Comparison of ENCODE assay signal across 8 cellular contexts in genomic region chr11:102451041-102451692, GRCh38. TPM values are rescaled to one million over a fixed set of nuclear protein-coding genes. Genes with fewer than 3 reads are reported as not detected.
DNase-seq lines count a peak whose midpoint lies in the region; ATAC-seq and TF ChIP-seq lines count a peak whose summit lies in the region.

No MANE protein-coding gene starts in this region.

- intact Hi-C loops in left ventricle myocardium superior (cut with micrococcal nuclease) (no loop called here), mammary epithelial cell (cut with micrococcal nuclease) (loop anchor here (5.0 kb wide), 1 partner anchor 44 kb away; no protein-coding TSS in a partner anchor), aorta (cut with DNase I) (no loop called here)

- in situ Hi-C loops in mammary epithelial cell (cut with MboI; ENCODE audit: low sequenced_read_pairs in 2 of 2), result no loop called here

- no peak for ATAC-seq in left ventricle myocardium superior
- no peak for ATAC-seq in aorta (ENCODE audit: low FRiP score)

- H3K9me3 ChIP-seq in right atrium auricular region, result no peaks in the 10 kb centered on the region
- no peaks in the 10 kb centered on the region for H3K9me3 ChIP-seq in mammary epithelial cell (replicated peaks; ENCODE audit: insufficient read depth, low read length)
- H3K9me3 ChIP-seq in aorta (ENCODE audit: control insufficient read depth, low read length), result no peaks in the 10 kb centered on the region

- peak overlapping the region; percentile 81 for H3K9ac ChIP-seq in mammary epithelial cell (ENCODE audit: insufficient read depth, low read length)

- peak overlapping the region; percentile 96 for H2AFZ ChIP-seq in mammary epithelial cell (ENCODE audit: low read depth, low read length)

- H3K4me3 Mint-ChIP-seq in mesothelial cell of epicardium, result peak overlapping the region; percentile 99

- H3K9me3 Mint-ChIP-seq in mesothelial cell of epicardium, result no peaks in the 10 kb centered on the region

- 5% methylated on average over 6 of the region's 6 CpGs for WGBS in mammary epithelial cell (ENCODE audit: low coverage, missing lambda C conversion rate)
- WGBS in aorta, 2 donors, result 34 to 39% methylated on average over 6 of the region's 6 CpGs

- peak overlapping the region; percentile 83 to 89 for H3K27ac ChIP-seq in right atrium auricular region
- peak overlapping the region; percentile 75 for H3K27ac ChIP-seq in mammary epithelial cell (ENCODE audit: insufficient read depth, low read depth, low read length)
- peak overlapping the region in 1 of 2 donors; percentile 69 for H3K27ac ChIP-seq in aorta (ENCODE audit: low read depth in 1 of 2, low read length in 2 of 2)

- H3K4me1 ChIP-seq in right atrium auricular region, result peaks cover 0 to 36% of the 10 kb centered on the region in 2 donors
- H3K4me1 ChIP-seq in mammary epithelial cell (ENCODE audit: insufficient read depth, low read length), result peaks cover 51% of the 10 kb centered on the region
- H3K4me1 ChIP-seq in aorta (ENCODE audit: control insufficient read depth in 1 of 2, insufficient read depth in 2 of 2, low read length in 2 of 2), result no peaks in the 10 kb centered on the region

- H3K27me3 ChIP-seq in right atrium auricular region, result no peaks in the 10 kb centered on the region
- H3K27me3 ChIP-seq in mammary epithelial cell (ENCODE audit: insufficient read depth, low read length), result no peaks in the 10 kb centered on the region
- no peaks in the 10 kb centered on the region for H3K27me3 ChIP-seq in aorta (ENCODE audit: control insufficient read depth in 1 of 2, insufficient read depth in 2 of 2, low read length in 1 of 2)

- TF ChIP-seq CTCF in right atrium auricular region (IDR thresholded peaks at IDR 0.05) (no peak), mammary epithelial cell (conservative IDR thresholded peaks at IDR 0.05 in 1 of 2, IDR thresholded peaks at IDR 0.05 in 1 of 2; ENCODE audit: extremely low read depth in 1 of 2, insufficient read depth in 1 of 2, low read depth in 1 of 2, low read length in 2 of 2) (no peak), mesothelial cell of epicardium (IDR thresholded peaks at IDR 0.05; ENCODE audit: unreplicated experiment) (no peak)

- H3K27me3 Mint-ChIP-seq in mesothelial cell of epicardium (ENCODE audit: low read depth), result no peaks in the 10 kb centered on the region

- no peaks in the 10 kb centered on the region for H4K20me1 ChIP-seq in mammary epithelial cell (ENCODE audit: insufficient read depth, low read length)

- H3K36me3 ChIP-seq in right atrium auricular region, result no peaks in the 10 kb centered on the region
- peaks cover 5% of the 10 kb centered on the region for H3K36me3 ChIP-seq in mammary epithelial cell (ENCODE audit: insufficient read depth, low read length)
- H3K36me3 ChIP-seq in aorta (ENCODE audit: control insufficient read depth in 1 of 2, insufficient read depth in 2 of 2, low read length in 1 of 2), result no peaks in the 10 kb centered on the region

- dilution Hi-C loops in mammary epithelial cell (cut with HindIII; ENCODE audit: low sequenced_read_pairs), result no loop called here

- H3K27ac Mint-ChIP-seq in mesothelial cell of epicardium, result peak overlapping the region; percentile 92

- no TSS peak for BruUV-seq in mammary epithelial cell (replicated peaks; lab: Mats Ljungman, UMichigan)

- CTCF ChIA-PET in mammary epithelial cell (lab: Charles Lee; ENCODE audit: low non-redundant PET), result no interaction called here

- peaks cover 54% of the 10 kb centered on the region for H3K79me2 ChIP-seq in mammary epithelial cell (ENCODE audit: insufficient read depth, low read length)

- H3K4me2 ChIP-seq in mammary epithelial cell (ENCODE audit: insufficient read depth, low read depth, low read length), result peak overlapping the region; percentile 82

- peaks cover 5% of the 10 kb centered on the region for H3K36me3 Mint-ChIP-seq in mesothelial cell of epicardium

- DNase-seq in right atrium auricular region (ENCODE audit: low spot score), result no peak
- no peak for DNase-seq in left ventricle myocardium superior
- no peak for DNase-seq in mammary epithelial cell
- no peak for DNase-seq in mesothelial cell of epicardium (ENCODE audit: low spot score in 2 of 2, unreplicated experiment in 2 of 2)
- no peak for DNase-seq in aorta
- DNase-seq in NCI-H1048 (lab: John Stamatoyannopoulos, UW), result no peak
- DNase-seq in COLO668 (lab: John Stamatoyannopoulos, UW; ENCODE audit: unreplicated experiment), result no peak
- no peak for DNase-seq in activated gamma-delta T cell treated with Interleukin-2 at 50 U/mL for 16 hours

- H3K4me1 Mint-ChIP-seq in mesothelial cell of epicardium, result peaks cover 47% of the 10 kb centered on the region

- H3K4me3 ChIP-seq in right atrium auricular region (peak overlapping the region; percentile 63 to 80), mammary epithelial cell (replicated peaks in 1 of 3; ENCODE audit: insufficient read depth in 1 of 3, low read depth in 2 of 3, low read length in 3 of 3) (peak overlapping the region; percentile 86 to 92 (median 88)), aorta (ENCODE audit: low read length in 2 of 2) (peak overlapping the region; percentile 77 to 85)

RNA-seq across cellular contexts. Expression of gene TMEM123, which starts 1.4 kb away (rescaled TPM):
- total RNA-seq in right atrium auricular region, result 10 to 100 TPM; 72.8 to 80.7 TPM
- 75.9 TPM for total RNA-seq in left ventricle myocardium superior
- 100 to 1,000 TPM in 1 of 2 donors, 10 to 100 TPM in 1; 96.9 to 111 TPM for total RNA-seq in mammary epithelial cell
- 169 TPM for polyA plus RNA-seq in mammary epithelial cell
- polyA minus RNA-seq in mammary epithelial cell, result 63.6 TPM
- total RNA-seq in mesothelial cell of epicardium, result 131 to 144 TPM (median 137 TPM) in 3 replicates
- total RNA-seq in aorta, result 100 to 1,000 TPM; 106 to 116 TPM
- polyA plus RNA-seq in aorta, result 10 to 100 TPM; 42.1 to 52.5 TPM
